Comparison of ENCODE assay signal across 8 cellular contexts in the genomic region with DNA sequence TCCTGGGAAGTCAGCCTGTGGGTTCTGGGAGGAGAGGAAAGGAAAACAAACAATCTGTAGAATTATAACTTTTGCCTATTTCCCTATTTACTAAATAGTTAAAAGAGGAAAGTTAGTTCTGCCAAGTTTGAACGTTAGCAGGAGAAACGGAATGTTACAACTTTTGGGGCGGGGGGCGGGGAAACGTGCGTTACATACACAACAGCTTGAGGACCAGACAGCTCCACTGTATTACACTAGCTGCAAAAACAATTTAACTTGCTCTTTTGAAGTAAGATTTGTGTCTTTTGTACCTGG. TPM values are rescaled to one million over a fixed set of nuclear protein-coding genes. Genes with fewer than 3 reads are reported as not detected.
DNase-seq lines count a peak whose midpoint lies in the region; ATAC-seq, FAIRE-seq and TF ChIP-seq lines count a peak whose summit lies in the region.

No MANE protein-coding gene starts in this region.

- no peak for ATAC-seq in GM19455 (IDR thresholded peaks at IDR 0.05; ENCODE audit: unreplicated experiment)

- H3K36me3 Mint-ChIP-seq in CD4-positive, alpha-beta memory T cell: peaks cover 8 to 22% of the 10 kb centered on the region in 2 donors
- H3K36me3 Mint-ChIP-seq in endothelial cell (ENCODE audit: low read depth, unreplicated experiment): no peaks in the 10 kb centered on the region
- no peaks in the 10 kb centered on the region for H3K36me3 Mint-ChIP-seq in osteocyte (ENCODE audit: unreplicated experiment)

- no peaks in the 10 kb centered on the region for H3K36me3 ChIP-seq in CD4-positive, alpha-beta memory T cell (ENCODE audit: insufficient read depth, low read length)
- H3K36me3 ChIP-seq in NT2/D1 (ENCODE audit: insufficient read depth, insufficient read length, low read length): no peaks in the 10 kb centered on the region

- peaks cover 62 to 95% (median 80%) of the 10 kb centered on the region in 4 donors for H3K4me1 Mint-ChIP-seq in CD4-positive, alpha-beta memory T cell
- peaks cover 72% of the 10 kb centered on the region for H3K4me1 Mint-ChIP-seq in endothelial cell (ENCODE audit: unreplicated experiment)
- H3K4me1 Mint-ChIP-seq in osteocyte (ENCODE audit: unreplicated experiment): peaks cover 48% of the 10 kb centered on the region

- peak overlapping the region; percentile 89 to 97 (median 94) for H3K4me3 Mint-ChIP-seq in CD4-positive, alpha-beta memory T cell
- peak overlapping the region; percentile 94 for H3K4me3 Mint-ChIP-seq in endothelial cell (ENCODE audit: unreplicated experiment)
- peak overlapping the region; percentile 82 for H3K4me3 Mint-ChIP-seq in osteocyte (ENCODE audit: unreplicated experiment)

- peaks cover 78% of the 10 kb centered on the region for H3K4me1 ChIP-seq in CD4-positive, alpha-beta memory T cell (ENCODE audit: insufficient read depth, low read length)
- peaks cover 3% of the 10 kb centered on the region for H3K4me1 ChIP-seq in NT2/D1 (ENCODE audit: insufficient read depth, insufficient read length)

- CTCF ChIA-PET in CD4-positive, alpha-beta memory T cell (lab: Charles Lee; ENCODE audit: partially characterized antibody): interaction anchor here (0.6 to 5.7 kb wide), 13 partner anchors 10 to 656 kb away, joined by 3 to 206 read pairs (median 4); no protein-coding TSS in a partner anchor

- peak overlapping the region; percentile 47 for H3K9ac ChIP-seq in NT2/D1 (ENCODE audit: insufficient read length, low read depth)

- no peak for FAIRE-seq in H54 (lab: Jason Lieb, UNC)

- H3K9me3 ChIP-seq in CD4-positive, alpha-beta memory T cell (ENCODE audit: control insufficient read depth in 1 of 2, low read length in 2 of 2): no peaks in the 10 kb centered on the region
- no peaks in the 10 kb centered on the region for H3K9me3 ChIP-seq in NT2/D1 (ENCODE audit: insufficient read depth, low read length)

- H3K27ac Mint-ChIP-seq in CD4-positive, alpha-beta memory T cell: peak overlapping the region; percentile 74 to 94 (median 83)
- peak overlapping the region; percentile 97 for H3K27ac Mint-ChIP-seq in endothelial cell (ENCODE audit: unreplicated experiment)
- no peak overlapping the region for H3K27ac Mint-ChIP-seq in osteocyte (ENCODE audit: unreplicated experiment)

- H3K9me3 Mint-ChIP-seq in CD4-positive, alpha-beta memory T cell: peaks cover 0 to 4% (median 0%) of the 10 kb centered on the region in 8 donors
- H3K9me3 Mint-ChIP-seq in endothelial cell (ENCODE audit: unreplicated experiment): no peaks in the 10 kb centered on the region
- no peaks in the 10 kb centered on the region for H3K9me3 Mint-ChIP-seq in osteocyte (ENCODE audit: unreplicated experiment)

- TF ChIP-seq CTCF in endothelial cell (IDR thresholded peaks at IDR 0.05; ENCODE audit: unreplicated experiment) (no peak), osteocyte (IDR thresholded peaks at IDR 0.05) (no peak)

- no peaks in the 10 kb centered on the region for H3K27me3 ChIP-seq in CD4-positive, alpha-beta memory T cell (ENCODE audit: insufficient read depth, low read length)
- peaks cover 5% of the 10 kb centered on the region for H3K27me3 ChIP-seq in NT2/D1 (ENCODE audit: insufficient read depth, insufficient read length)

- H3K27ac ChIP-seq in CD4-positive, alpha-beta memory T cell (ENCODE audit: low read depth, low read length): peak overlapping the region; percentile 57

- no peak for DNase-seq in CD4-positive, alpha-beta memory T cell
- DNase-seq in NT2/D1 (ENCODE audit: low read depth, low spot score) (no peak), endothelial cell (ENCODE audit: low spot score) (no peak), osteocyte (ENCODE audit: extremely low spot score, unreplicated experiment) (no peak), NOMO-1 (lab: John Stamatoyannopoulos, UW; ENCODE audit: unreplicated experiment in 2 of 2) (no peak), NCI-H2029 treated with DMSO at 0.1 percent for 48 hours (lab: John Stamatoyannopoulos, UW) (no peak), H54 (ENCODE audit: insufficient read length, low spot score) (no peak)

- POLR2A ChIA-PET in CD4-positive, alpha-beta memory T cell (lab: Charles Lee; ENCODE audit: partially characterized antibody): interaction anchor here (0.6 to 6.0 kb wide), 13 partner anchors 15 to 682 kb away, joined by 3 to 151 read pairs (median 3); a partner anchor contains a TSS

- intact Hi-C loops in CD4-positive, alpha-beta memory T cell (cut with micrococcal nuclease): loop anchor here (5.0 kb wide), 1 partner anchor 653 kb away; no protein-coding TSS in a partner anchor

- peak overlapping the region in 1 of 2 donors; percentile 61 for H3K4me3 ChIP-seq in CD4-positive, alpha-beta memory T cell (ENCODE audit: low read length in 2 of 2)
- H3K4me3 ChIP-seq in NT2/D1 (ENCODE audit: insufficient read length, low read depth): peak overlapping the region; percentile 47

- H3K27me3 Mint-ChIP-seq in CD4-positive, alpha-beta memory T cell: peaks cover 0 to 2% of the 10 kb centered on the region in 2 donors
- H3K27me3 Mint-ChIP-seq in endothelial cell (ENCODE audit: unreplicated experiment) (no peaks in the 10 kb centered on the region), osteocyte (ENCODE audit: unreplicated experiment) (peaks cover 7% of the 10 kb centered on the region)

- TF ChIP-seq POLR2A in H54 (IDR thresholded peaks at IDR 0.05; ENCODE audit: low read depth, low read length): no peak

RNA-seq across cellular contexts. Expression of a gene that starts 0.5 kb away (rescaled TPM):
- total RNA-seq in CD4-positive, alpha-beta memory T cell: 10 to 100 TPM; 33.4 to 34.0 TPM
- polyA plus RNA-seq in CD4-positive, alpha-beta memory T cell: 10 to 100 TPM; 45.4 to 97.0 TPM
- total RNA-seq in endothelial cell (ENCODE audit: unreplicated experiment) (19.6 TPM), osteocyte (0.29 TPM in 1 of 2 replicates, not detected in the other)

Comparison
In these comparisons a context has a peak if more than half of its experiments do, and no peak if none do; other contexts are left out.
1. RNA of a gene that starts 0.5 kb away (total RNA-seq): 33.4 to 34.0 TPM in CD4-positive, alpha-beta memory T cell and 19.6 TPM in endothelial cell (single experiment); 0.29 TPM in osteocyte; every median in the first group is over 10 times any median in the second.
2. Peak in every context shown above with its lines, with median percentiles within 50 percentile points of each other: H3K4me3 Mint-ChIP-seq.